8 cellular contexts compared by ENCODE assay signal in the genomic region with DNA sequence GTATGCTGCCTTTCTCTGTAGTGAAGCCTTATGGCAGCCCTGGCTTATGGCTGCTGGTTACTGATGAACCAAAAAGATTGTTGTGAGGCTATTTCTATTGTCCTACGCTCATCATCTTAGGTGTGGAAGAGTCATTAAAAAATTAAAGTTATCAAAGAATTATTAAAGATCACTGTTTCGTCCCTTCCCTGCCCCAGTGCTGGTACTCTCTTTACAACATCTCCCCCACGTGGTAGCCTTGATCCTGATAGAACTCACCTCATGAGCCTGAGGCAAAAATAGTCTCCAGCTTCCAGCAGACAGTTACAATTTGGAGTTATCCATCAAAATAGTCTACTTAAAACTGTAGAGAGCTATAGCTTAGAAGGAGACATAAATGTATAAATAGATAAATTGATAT.
DNase-seq lines count a peak whose midpoint lies in the region; ATAC-seq, FAIRE-seq and TF ChIP-seq lines count a peak whose summit lies in the region.

No MANE protein-coding gene starts in this region.

- H3K27me3 ChIP-seq in bronchial epithelial cell (ENCODE audit: control insufficient read depth, insufficient read depth, low read length): no peaks in the 10 kb centered on the region

- ATAC-seq in GM19035 (IDR thresholded peaks at IDR 0.05; ENCODE audit: unreplicated experiment): peak; percentile 63
- peak; percentile 49 for ATAC-seq in HG03175 (IDR thresholded peaks at IDR 0.05; ENCODE audit: unreplicated experiment)

- no peak overlapping the region for H3K4me3 ChIP-seq in bronchial epithelial cell (ENCODE audit: low read depth, low read length)

- FAIRE-seq in bronchial epithelial cell (lab: Jason Lieb, UNC): no peak

- H3K36me3 ChIP-seq in bronchial epithelial cell (ENCODE audit: control insufficient read depth, insufficient read depth, low read length): no peaks in the 10 kb centered on the region

- DNase-seq in AG20443 (ENCODE audit: low spot score) (peak; percentile 13), bronchial epithelial cell (ENCODE audit: low read depth) (peak; percentile 7), SK-N-DZ (ENCODE audit: low spot score) (no peak), HCEC 1CT (no peak)
- DNase-seq in activated effector memory CD4-positive, alpha-beta T cell treated with anti-CD3 and anti-CD28 coated beads, Interleukin-2, amount 50 U/mL, for 16 hours: no peak
- DNase-seq in effector CD4-positive, alpha-beta T cell: no peak

- peak; percentile 6 for TF ChIP-seq CTCF in bronchial epithelial cell (IDR thresholded peaks at IDR 0.05; ENCODE audit: insufficient read depth, low read length, severe bottlenecking)

Comparison
In these comparisons a context has a peak if more than half of its experiments do, and no peak if none do; other contexts are left out.
1. DNase-seq: peak in AG20443 (single experiment) and bronchial epithelial cell (single experiment); none in activated effector memory CD4-positive, alpha-beta T cell treated with anti-CD3 and anti-CD28 coated beads, Interleukin-2, amount 50 U/mL, for 16 hours (single experiment), SK-N-DZ (single experiment), HCEC 1CT (single experiment) and effector CD4-positive, alpha-beta T cell (single experiment).